In genomic region chr11:81112718-81113117, GRCh38 we compare ENCODE assay signal across 24 cellular contexts.
"Had no signal": no experiment of that assay in that cellular context is flagged by ENCODE, and none has a peak within 500 bp of the region (broad histone marks: within the 10 kb centered on the region; RNA-seq: fewer than 3 reads in every experiment).

No MANE protein-coding gene starts in this region.

- DNase-seq: activated CD4-positive, alpha-beta memory T cell treated with anti-CD3 and anti-CD28 coated beads for 36 hours; activated CD4-positive, alpha-beta T cell treated with anti-CD3 and anti-CD28 coated beads, Interleukin-2, amount 10 ng/mL, durations not matched to agents 24 days and 14 days; activated CD4-positive, CD25-positive, alpha-beta regulatory T cell treated with anti-CD3 and anti-CD28 coated beads, Interleukin-2, amount 50 U/mL, for 72 hours; activated CD8-positive, alpha-beta memory T cell treated with anti-CD3 and anti-CD28 coated beads, Interleukin-2, amount 50 U/mL, for 4 hours; activated effector memory CD4-positive, alpha-beta T cell treated with anti-CD3 and anti-CD28 coated beads, Interleukin-2, amount 50 U/mL, for 16 hours; activated naive CD4-positive, alpha-beta T cell treated with anti-CD3 and anti-CD28 coated beads for 36 hours; activated naive CD8-positive, alpha-beta T cell treated with anti-CD3 and anti-CD28 coated beads, Interleukin-2, amount 10 ng/mL, durations not matched to agents 7 days and 5 days; activated T-cell treated with anti-CD3 and anti-CD28 coated beads, Interleukin-2, amount 50 U/mL, for 1 hour; central memory CD4-positive, alpha-beta T cell; islet precursor cell; left cardiac atrium; midbrain; naive thymus-derived CD8-positive, alpha-beta T cell; nucleus accumbens; right lobe of liver; stimulated activated CD4-positive, alpha-beta T cell treated with anti-CD3 and anti-CD28 coated beads, Interleukin-4, amount 100 ng/mL, for 24 hours; T-helper 2 cell; uterus had no signal

- FAIRE-seq: astrocyte, endothelial cell of umbilical vein had no signal

- H3K27me3 ChIP-seq: gastroesophageal sphincter, hepatocyte, right lobe of liver, uterus had no signal

- H3K27ac ChIP-seq: gastroesophageal sphincter, hepatocyte, parathyroid adenoma, right lobe of liver, thoracic aorta, uterus had no signal

- H3K36me3 ChIP-seq: gastroesophageal sphincter, right lobe of liver, thoracic aorta, uterus had no signal

- H3K9me3 ChIP-seq: gastroesophageal sphincter, right lobe of liver, thoracic aorta, uterus had no signal

- H3K4me3 ChIP-seq: gastroesophageal sphincter, hepatocyte, right lobe of liver, thoracic aorta, uterus had no signal

- H3K4me1 ChIP-seq: gastroesophageal sphincter, parathyroid adenoma, right lobe of liver, uterus had no signal
